In the genomic region with DNA sequence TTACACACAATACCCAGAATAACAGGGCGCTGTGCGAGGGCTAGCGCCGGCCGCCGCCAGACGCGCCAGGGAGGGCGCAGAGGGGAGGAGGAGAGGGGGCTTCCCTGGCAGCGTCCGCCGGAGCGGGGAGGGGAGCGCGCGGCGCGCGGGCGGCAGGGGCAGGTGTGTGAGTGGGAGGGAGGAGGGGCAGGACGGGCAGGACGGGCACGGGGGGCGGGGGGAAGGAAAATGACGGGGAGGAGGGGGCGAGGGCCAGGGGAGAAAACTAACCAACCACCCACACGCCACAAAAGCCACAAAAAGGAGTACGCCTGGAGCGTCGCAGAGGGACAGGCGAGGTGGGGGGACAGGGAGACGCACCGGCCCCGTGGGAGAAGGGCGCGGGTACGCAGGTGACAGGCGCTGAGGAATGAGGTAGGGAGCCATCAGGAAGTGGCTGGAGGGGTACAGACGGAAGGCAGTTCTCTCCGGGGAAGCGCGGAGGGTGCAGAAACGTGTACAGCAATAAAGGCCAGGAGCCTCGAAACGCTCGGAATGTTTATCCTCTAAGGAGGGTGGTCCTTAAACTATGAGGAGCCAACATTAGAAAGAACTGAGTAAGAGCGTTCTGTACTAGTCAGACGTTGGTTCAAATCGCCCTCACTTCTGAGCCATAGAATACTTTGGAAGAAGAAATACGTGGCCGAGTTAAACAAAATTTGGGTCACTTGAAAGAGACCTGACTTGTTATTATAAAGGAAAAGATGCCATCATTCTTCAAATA, we compare ENCODE assay signal across 8 cellular contexts.
DNase-seq lines count a peak whose midpoint lies in the region; ATAC-seq and TF ChIP-seq lines count a peak whose summit lies in the region.

No MANE protein-coding gene starts in this region.

- peaks cover 18% of the 10 kb centered on the region for H3K4me1 Mint-ChIP-seq in memory B cell

- peak overlapping the region; percentile 91 for H3K27ac Mint-ChIP-seq in memory B cell

- CTCF ChIA-PET in GM10248 (lab: Yijun Ruan, JAX), result no interaction called here

- peak overlapping the region; percentile 95 for H3K4me3 Mint-ChIP-seq in memory B cell

- peaks cover 11% of the 10 kb centered on the region for H3K27me3 Mint-ChIP-seq in memory B cell

- H3K27ac ChIP-seq in coronary artery, result peak overlapping the region; percentile 90 to 94

- TF ChIP-seq CTCF in GM10248 (IDR thresholded peaks at IDR 0.05; ENCODE audit: control extremely low read depth, extremely low read depth, low read depth, missing control alignments), result no peak
- TF ChIP-seq CTCF in coronary artery (IDR thresholded peaks at IDR 0.05), result no peak

- POLR2A ChIA-PET in GM10248 (lab: Yijun Ruan, JAX), result no interaction called here

- peak overlapping the region; percentile 96 for H3K4me3 ChIP-seq in coronary artery

- DNase-seq in GM10248 (ENCODE audit: extremely low spot score) (peak; percentile 13), NCI-H1105 treated with DMSO at 0.1 percent for 48 hours (lab: John Stamatoyannopoulos, UW) (peak; percentile 78), coronary artery (ENCODE audit: low spot score) (peak; percentile 72), memory B cell (ENCODE audit: low spot score in 2 of 2) (peak; percentile 38 to 51), AG08396 (ENCODE audit: low spot score) (no peak)
- DNase-seq in activated CD4-positive, CD25-positive, alpha-beta regulatory T cell treated with anti-CD3 and anti-CD28 coated beads, Interleukin-2, amount 50 U/mL, for 72 hours, result peak; percentile 70
- peak; percentile 65 for DNase-seq in stimulated activated CD8-positive, alpha-beta memory T cell treated with anti-CD3 and anti-CD28 coated beads, Interleukin-12 subunit alpha, Interleukin-12 subunit beta, amount 100 ng/mL, for 4 hours (ENCODE audit: low read depth)

- no peaks in the 10 kb centered on the region for H3K9me3 Mint-ChIP-seq in memory B cell

- H3K36me3 Mint-ChIP-seq in memory B cell, result no peaks in the 10 kb centered on the region

- ATAC-seq in memory B cell (ENCODE audit: low read depth) (peak; percentile 57), GM19452 (IDR thresholded peaks at IDR 0.05; ENCODE audit: unreplicated experiment) (no peak)
